13 cellular contexts compared by ENCODE assay signal in genomic region chr5:60701317-60701988, GRCh38. TPM values are rescaled to one million over a fixed set of nuclear protein-coding genes. Genes with fewer than 3 reads are reported as not detected.
DNase-seq lines count a peak whose midpoint lies in the region; ATAC-seq, FAIRE-seq and TF ChIP-seq lines count a peak whose summit lies in the region.
"Had no signal": no experiment of that assay in that cellular context is flagged by ENCODE, and none has a peak within 500 bp of the region (broad histone marks: within the 10 kb centered on the region; RNA-seq: fewer than 3 reads in every experiment).

No MANE protein-coding gene starts in this region.

- H3K36me3 Mint-ChIP-seq in CD8-positive, alpha-beta memory T cell, result peaks cover 0 to 2% (median 0%) of the 10 kb centered on the region in 3 donors
- H3K36me3 Mint-ChIP-seq in nephron (ENCODE audit: low read depth), result peaks cover 3% of the 10 kb centered on the region

- peak overlapping the region; percentile 99 for H3K4me2 ChIP-seq in K562 (ENCODE audit: insufficient read depth, low read length)

- no peaks in the 10 kb centered on the region for H3K27me3 ChIP-seq in CD8-positive, alpha-beta memory T cell (ENCODE audit: insufficient read depth, low read length, poor library complexity, severe bottlenecking)
- no peaks in the 10 kb centered on the region for H3K27me3 ChIP-seq in K562 (ENCODE audit: control insufficient read depth in 2 of 2, insufficient read depth in 2 of 2, low read length in 2 of 2)

- H3K4me3 ChIP-seq in CD8-positive, alpha-beta memory T cell (ENCODE audit: low read length), result no peak overlapping the region
- peak overlapping the region; percentile 69; the same call in 1 of the 2 replicates for H3K4me3 ChIP-seq in K562

- TF ChIP-seq CTCF in K562 (IDR thresholded peaks at IDR 0.05 in 2 of 3, conservative IDR thresholded peaks at IDR 0.05 in 1 of 3; ENCODE audit: insufficient read depth in 2 of 3, low read depth in 1 of 3, low read length in 3 of 3), result no peak
- TF ChIP-seq CTCF in nephron (IDR thresholded peaks at IDR 0.05; ENCODE audit: unreplicated experiment in 3 of 3), result no peak

- POLR2A ChIA-PET in CD8-positive, alpha-beta memory T cell (lab: Charles Lee), result no interaction called here
- POLR2A ChIA-PET in K562 (lab: Yijun Ruan, JAX), result interaction anchor here (0.9 to 2.7 kb wide), 4 partner anchors 9 to 207 kb away, joined by 3 to 20 read pairs (median 4); no protein-coding TSS in a partner anchor

- H4K20me1 ChIP-seq in K562 (replicated peaks; ENCODE audit: control insufficient read depth, insufficient read depth, low read length), result no peaks in the 10 kb centered on the region

- H3K4me3 Mint-ChIP-seq in CD8-positive, alpha-beta memory T cell, result peak overlapping the region in 6 of 7 donors; percentile 15 to 90 (median 58)
- H3K4me3 Mint-ChIP-seq in nephron, result peak overlapping the region; percentile 77 to 100 (median 97)

- TF ChIP-seq RAD21 in K562 (CRISPR knock-in tag; conservative IDR thresholded peaks at IDR 0.05 in 1 of 2, IDR thresholded peaks at IDR 0.05 in 1 of 2), result no peak

- CTCF ChIA-PET in CD8-positive, alpha-beta memory T cell (lab: Charles Lee), result interaction anchor here (0.9 kb wide), 1 partner anchor 8 kb away, joined by 3 read pairs; no protein-coding TSS in a partner anchor
- CTCF ChIA-PET in K562 (lab: Yijun Ruan, JAX; ENCODE audit: low intra/inter-chr PET ratio), result no interaction called here

- intact Hi-C loops in K562 (cut with micrococcal nuclease), result loop anchor here (5.0 kb wide), 1 partner anchor 141 kb away; the partner anchor contains the start of gene ELOVL7

- WGBS in K562 (ENCODE audit: insufficient coverage, low coverage, missing lambda C conversion rate), result 31% methylated on average over 8 of the region's 8 CpGs

- H3K27me3 Mint-ChIP-seq in CD8-positive, alpha-beta memory T cell, result peaks cover 0 to 5% of the 10 kb centered on the region in 2 donors
- H3K27me3 Mint-ChIP-seq in nephron (ENCODE audit: low read depth), result peaks cover 9% of the 10 kb centered on the region

- peak overlapping the region; percentile 96 for H2AFZ ChIP-seq in K562 (ENCODE audit: low read depth, low read length)

- H3K36me3 ChIP-seq in CD8-positive, alpha-beta memory T cell (ENCODE audit: insufficient read depth, low read length), result no peaks in the 10 kb centered on the region
- peaks cover 4% of the 10 kb centered on the region; the same call in 2 of the 3 replicates for H3K36me3 ChIP-seq in K562 (ENCODE audit: control insufficient read depth, insufficient read depth, low read length)

- FAIRE-seq in K562 (lab: Jason Lieb, UNC), result no peak

- no peaks in the 10 kb centered on the region for H3K9me1 ChIP-seq in K562 (ENCODE audit: control insufficient read depth, insufficient read depth, low read length)

- DNase-seq in CD8-positive, alpha-beta memory T cell, result no peak
- peak; percentile 26 for DNase-seq in HT-29 (ENCODE audit: low spot score)
- DNase-seq in K562 (ENCODE audit: extremely low read depth in 1 of 4, low spot score in 3 of 4), result peak in 1 of 4 experiments; percentile 47
- DNase-seq in NCI-H510A treated with DMSO at 0.1 percent for 48 hours (lab: John Stamatoyannopoulos, UW), result no peak
- no peak for DNase-seq in GDM1 (lab: John Stamatoyannopoulos, UW)
- no peak for DNase-seq in NCI-H2227 treated with DMSO at 0.1 percent for 48 hours (lab: John Stamatoyannopoulos, UW)
- DNase-seq: activated CD8-positive, alpha-beta memory T cell treated with anti-CD3 and anti-CD28 coated beads for 24 hours; activated naive CD8-positive, alpha-beta T cell treated with anti-CD3 and anti-CD28 coated beads, Interleukin-2, amount 10 ng/mL, durations not matched to agents 7 days and 5 days; effector CD4-positive, alpha-beta T cell; NK-92 treated with Interleukin-12 subunit alpha and Interleukin-12 subunit beta, amount 100 ng/mL, for 24 hours; T-helper 2 cell had no signal

- no peaks in the 10 kb centered on the region for H3K9me3 Mint-ChIP-seq in CD8-positive, alpha-beta memory T cell
- H3K9me3 Mint-ChIP-seq in nephron, result no peaks in the 10 kb centered on the region
- H3K9me3 Mint-ChIP-seq: activated naive CD8-positive, alpha-beta T cell treated with anti-CD3 and anti-CD28 coated beads, Interleukin-2, amount 10 ng/mL, durations not matched to agents 7 days and 5 days had no signal

- in situ Hi-C loops in K562 (cut with MboI), result no loop called here

- peak overlapping the region in 1 of 2 experiments; percentile 90; a peak in 2 of 4 replicates for H3K9ac ChIP-seq in K562 (ENCODE audit: insufficient read depth in 1 of 2, low read depth in 2 of 2, low read length in 2 of 2)

- H3K9me3 ChIP-seq in CD8-positive, alpha-beta memory T cell (ENCODE audit: low read length), result no peaks in the 10 kb centered on the region
- H3K9me3 ChIP-seq in K562 (replicated peaks; ENCODE audit: control insufficient read depth, insufficient read depth, low read depth, low read length), result no peaks in the 10 kb centered on the region

- H3K79me2 ChIP-seq in K562 (ENCODE audit: control insufficient read depth, insufficient read depth, low read length), result peaks cover 34% of the 10 kb centered on the region

- peaks cover 19% of the 10 kb centered on the region for H3K4me1 ChIP-seq in CD8-positive, alpha-beta memory T cell (ENCODE audit: insufficient read depth, low read length)
- peaks cover 0 to 20% of the 10 kb centered on the region in 2 experiments; a peak in 2 of 5 replicates for H3K4me1 ChIP-seq in K562 (replicated peaks in 1 of 2; ENCODE audit: control insufficient read depth in 2 of 2, insufficient read depth in 2 of 2, low read length in 2 of 2)

- H3K27ac Mint-ChIP-seq in CD8-positive, alpha-beta memory T cell, result peak overlapping the region in 3 of 8 donors; percentile 2 to 71 (median 30)
- peak overlapping the region; percentile 42 to 88 (median 52) for H3K27ac Mint-ChIP-seq in nephron

- TF ChIP-seq EP300 in K562 (IDR thresholded peaks at IDR 0.05; ENCODE audit: low read length), result no peak

- ATAC-seq in K562, result no peak
- ATAC-seq in GM21786 (IDR thresholded peaks at IDR 0.05; ENCODE audit: unreplicated experiment), result no peak

- peaks cover 16 to 29% (median 29%) of the 10 kb centered on the region in 3 donors for H3K4me1 Mint-ChIP-seq in CD8-positive, alpha-beta memory T cell
- H3K4me1 Mint-ChIP-seq in nephron, result peaks cover 33% of the 10 kb centered on the region

- H3K27ac ChIP-seq in CD8-positive, alpha-beta memory T cell (ENCODE audit: low read depth, low read length), result no peak overlapping the region
- no peak overlapping the region for H3K27ac ChIP-seq in K562 (ENCODE audit: extremely low read depth, low read depth, low read length)

- TF ChIP-seq POLR2A in K562 (conservative IDR thresholded peaks at IDR 0.05), result no peak

- no TSS peak for BruUV-seq in K562 (replicated peaks; lab: Mats Ljungman, UMichigan)

TF ChIP-seq in K562, 482 proteins besides CTCF, POLR2A, EP300 and RAD21 (continues in another document):
- TF ChIP-seq ZNF449 (CRISPR knock-in tag; IDR thresholded peaks at IDR 0.05) (no peak), CEBPG (CRISPR knock-in tag; IDR thresholded peaks at IDR 0.05) (0 out of 2 replicates have a peak, but pooled peaks have one; percentile 7), CEBPG (tag; conservative IDR thresholded peaks at IDR 0.05 in 1 of 2, IDR thresholded peaks at IDR 0.05 in 1 of 2) (no peak), ZNF140 (CRISPR knock-in tag; IDR thresholded peaks at IDR 0.05) (no peak)

RNA-seq across cellular contexts. Expression of gene DEPDC1B, which starts 1.5 kb away (rescaled TPM):
- 10 to 100 TPM; 11.3 to 14.7 TPM for total RNA-seq in CD8-positive, alpha-beta memory T cell
- polyA plus RNA-seq in CD8-positive, alpha-beta memory T cell, result 0.85 TPM
- total RNA-seq in HT-29 (2014; rRNA removed; shearing (Covaris generic)), result 18.4 and 20.5 TPM in 2 replicates
- 36.2 and 58.4 TPM in 2 replicates for total RNA-seq in K562 (2011; cell fraction: chromatin; rRNA removed; ENCODE audit: low replicate concordance)
- total RNA-seq in K562 (2011; cell fraction: nucleolus; rRNA removed), result 22.7 and 25.7 TPM in 2 replicates
- total RNA-seq in K562 (2011; cell fraction: nucleoplasm; rRNA removed), result 32.1 and 35.7 TPM in 2 replicates
- total RNA-seq in K562 (2014; rRNA removed) (33.2 and 39.1 TPM in 2 replicates), K562 (2014; rRNA removed; fragmentation: Illumina TruSeq; extraction: Trizol) (45.7 and 54.6 TPM in 2 replicates), K562 (2015; rRNA removed; fragmentation: Illumina TruSeq; extraction: Trizol) (35.1 and 36.0 TPM in 2 replicates), K562 (2021) (41.6 and 43.2 TPM in 2 replicates)
- polyA plus RNA-seq in K562 (2011; rRNA removed) (63.2 and 67.2 TPM in 2 replicates), K562 (2014; fragmentation: Illumina TruSeq; extraction: Trizol) (47.6 and 53.1 TPM in 2 replicates), K562 (2014; fragmentation: Nextera tagmentation; extraction: Ambion mirVana) (10 to 100 TPM; 44.5 to 44.6 TPM), K562 (2014; rRNA removed) (43.3 and 46.1 TPM in 2 replicates)
- polyA plus RNA-seq in K562 (2011; cell fraction: cytosol; rRNA removed), result 19.3 and 34.2 TPM in 2 replicates
- polyA plus RNA-seq in K562 (2011; cell fraction: nucleus; rRNA removed), result 31.1 and 51.3 TPM in 2 replicates
- 28.8 and 31.0 TPM in 2 replicates for polyA plus RNA-seq in K562 (2012)
- polyA minus RNA-seq in K562 (2011; rRNA and poly(A)+ RNA removed), result 64.3 and 84.3 TPM in 2 replicates
- polyA minus RNA-seq in K562 (2011; cell fraction: cytosol; rRNA and poly(A)+ RNA removed), result 28.2 and 32.4 TPM in 2 replicates
- polyA minus RNA-seq in K562 (2011; cell fraction: nucleus; rRNA and poly(A)+ RNA removed), result 47.0 and 86.0 TPM in 2 replicates
